ENCODE assay signal across 34 cellular contexts in genomic region chr2:34204560-34204959, GRCh38.
"Had no signal": no experiment of that assay in that cellular context is flagged by ENCODE, and none has a peak within 500 bp of the region (broad histone marks: within the 10 kb centered on the region; RNA-seq: fewer than 3 reads in every experiment).

No MANE protein-coding gene starts in this region.

- ATAC-seq: activated CD8-positive, alpha-beta T cell treated with anti-CD3 and anti-CD28 coated beads for 36 hours; activated naive CD4-positive, alpha-beta T cell treated with anti-CD3 and anti-CD28 coated beads, Interleukin-2, amount 50 U/mL, for 72 hours; activated T-cell treated with anti-CD3 and anti-CD28 coated beads, Interleukin-2, amount 50 U/mL, for 4 hours; activated T-cell treated with anti-CD3 and anti-CD28 coated beads, Interleukin-2, amount 50 U/mL, for 72 hours; activated T-helper 17 cell treated with anti-CD3 and anti-CD28 coated beads, Interleukin-2, amount 50 U/mL, for 72 hours; body of pancreas had no signal

- H3K27me3 ChIP-seq: adrenal gland, body of pancreas, brain microvascular endothelial cell, breast epithelium had no signal

- H3K36me3 ChIP-seq: adrenal gland, brain microvascular endothelial cell, breast epithelium had no signal

- H3K27ac ChIP-seq: adrenal gland, body of pancreas, brain microvascular endothelial cell, breast epithelium, VCaP had no signal

- H3K4me1 ChIP-seq: adrenal gland, breast epithelium had no signal

- FAIRE-seq: astrocyte, colon, TTC549 had no signal

- H3K4me3 ChIP-seq: adrenal gland, body of pancreas, breast epithelium had no signal

- DNase-seq: activated B cell treated with CpG ODN at 0.5 μM for 24 hours; activated CD4-positive, alpha-beta memory T cell treated with anti-CD3 and anti-CD28 coated beads for 36 hours; activated CD4-positive, alpha-beta T cell treated with anti-CD3 and anti-CD28 coated beads for 4 hours; activated CD4-positive, alpha-beta T cell treated with anti-CD3 and anti-CD28 coated beads, Interleukin-2, amount 10 ng/mL, durations not matched to agents 24 days and 14 days; activated CD4-positive, alpha-beta T cell treated with anti-CD3 and anti-CD28 coated beads, Interleukin-2, amount 50 U/mL, for 1 hour; activated CD4-positive, alpha-beta T cell treated with anti-CD3 and anti-CD28 coated beads, Interleukin-2, amount 50 U/mL, for 4 hours; activated CD4-positive, CD25-positive, alpha-beta regulatory T cell treated with anti-CD3 and anti-CD28 coated beads, Interleukin-2, amount 50 U/mL, for 72 hours; activated CD8-positive, alpha-beta memory T cell treated with anti-CD3 and anti-CD28 coated beads, Interleukin-2, amount 50 U/mL, for 4 hours; activated CD8-positive, alpha-beta T cell treated with anti-CD3 and anti-CD28 coated beads for 36 hours; activated effector memory CD4-positive, alpha-beta T cell treated with anti-CD3 and anti-CD28 coated beads, Interleukin-2, amount 50 U/mL, for 16 hours; activated gamma-delta T cell treated with Interleukin-2 at 50 U/mL for 16 hours; activated naive CD4-positive, alpha-beta T cell; activated naive CD4-positive, alpha-beta T cell treated with anti-CD3 and anti-CD28 coated beads for 36 hours; activated naive CD4-positive, alpha-beta T cell treated with anti-CD3 and anti-CD28 coated beads, Interleukin-2, amount 50 U/mL, for 16 hours; activated naive CD8-positive, alpha-beta T cell treated with anti-CD3 and anti-CD28 coated beads for 36 hours; activated T-cell treated with anti-CD3 and anti-CD28 coated beads for 4 hours; activated T-cell treated with anti-CD3 and anti-CD28 coated beads, Interleukin-2, amount 50 U/mL, for 1 hour; activated T-cell treated with anti-CD3 and anti-CD28 coated beads, Interleukin-2, amount 50 U/mL, for 4 hours; activated T-cell treated with anti-CD3 and anti-CD28 coated beads, Interleukin-2, amount 50 U/mL, for 72 hours; adrenal gland; amniotic stem cell; aorta; body of pancreas; brain microvascular endothelial cell; central memory CD4-positive, alpha-beta T cell; T-helper 2 cell; T-helper 9 cell had no signal

- H3K9me3 ChIP-seq: adrenal gland had no signal
